ENCODE assay signal across 21 cellular contexts in genomic region chr10:113438660-113439059, GRCh38.
A peak's percentile ranks its signal among the peaks of the same experiment; 100 is the strongest.
DNase-seq lines count a peak whose midpoint lies in the region; ATAC-seq and TF ChIP-seq lines count a peak whose summit lies in the region.
"Had no signal": no experiment of that assay in that cellular context is flagged by ENCODE, and none has a peak within 500 bp of the region (broad histone marks: within the 10 kb centered on the region; RNA-seq: fewer than 3 reads in every experiment).

No MANE protein-coding gene starts in this region.

- ATAC-seq in HG02798 (IDR thresholded peaks at IDR 0.05; ENCODE audit: poor library complexity, unreplicated experiment): no peak
- ATAC-seq: activated CD8-positive, alpha-beta memory T cell treated with anti-CD3 and anti-CD28 coated beads, Interleukin-2, amount 10 ng/mL, durations not matched to agents 7 days and 5 days; left ventricle myocardium superior; Panc1 had no signal

- H3K9me3 ChIP-seq in mesenchymal stem cell (ENCODE audit: control insufficient read depth, low read length): no peaks in the 10 kb centered on the region
- H3K9me3 ChIP-seq: adrenal gland had no signal

- H3K14ac ChIP-seq in mesenchymal stem cell (ENCODE audit: low read length in 2 of 2): no peak overlapping the region

- no peaks in the 10 kb centered on the region for H3K79me1 ChIP-seq in mesenchymal stem cell (replicated peaks; ENCODE audit: low read length, poor library complexity, severe bottlenecking)

- no peak overlapping the region for H2BK120ac ChIP-seq in mesenchymal stem cell (ENCODE audit: low read depth, low read length)

- no peak overlapping the region for H3K4me2 ChIP-seq in mesenchymal stem cell (ENCODE audit: low read length, poor library complexity, severe bottlenecking)

- no peak overlapping the region for H4K8ac ChIP-seq in mesenchymal stem cell (ENCODE audit: low read length)

- in situ Hi-C loops in brain microvascular endothelial cell (cut with HindIII; ENCODE audit: low pct_ligation_motif_present, low sequenced_read_pairs): no loop called here

- no peak overlapping the region for H3K27ac ChIP-seq in brain microvascular endothelial cell
- H3K27ac ChIP-seq in mesenchymal stem cell (ENCODE audit: low read length, poor library complexity, severe bottlenecking): no peak overlapping the region
- H3K27ac ChIP-seq: adrenal gland, skin epidermis had no signal

- H3K9ac ChIP-seq in mesenchymal stem cell (ENCODE audit: low read length): no peak overlapping the region

- no peak overlapping the region for H2AFZ ChIP-seq in mesenchymal stem cell (ENCODE audit: low read depth, low read length)

- no peak overlapping the region for H3K4ac ChIP-seq in mesenchymal stem cell (ENCODE audit: low read depth in 1 of 2, low read length in 2 of 2)

- no peak overlapping the region for H3K18ac ChIP-seq in mesenchymal stem cell (ENCODE audit: low read depth in 1 of 2, low read length in 2 of 2)

- DNase-seq in COLO829 (ENCODE audit: low spot score): peak; percentile 73
- DNase-seq in LHCN-M2 (ENCODE audit: low read depth): peak; percentile 41
- DNase-seq in brain microvascular endothelial cell: peak; percentile 11
- peak; percentile 25 for DNase-seq in mesenchymal stem cell
- no peak for DNase-seq in NCI-H2171 (lab: John Stamatoyannopoulos, UW)
- DNase-seq in pons (ENCODE audit: low spot score): no peak
- no peak for DNase-seq in NK-92 (lab: John Stamatoyannopoulos, UW; ENCODE audit: unreplicated experiment)
- DNase-seq: activated CD4-positive, alpha-beta T cell treated with anti-CD3 and anti-CD28 coated beads for 4 hours; activated CD8-positive, alpha-beta memory T cell treated with anti-CD3 and anti-CD28 coated beads, Interleukin-2, amount 10 ng/mL, durations not matched to agents 7 days and 5 days; activated effector memory CD4-positive, alpha-beta T cell treated with Interleukin-2 at 50 U/mL for 16 hours; AML-193; HFFc6; left ventricle myocardium superior; NCI-H1417 treated with DMSO at 0.1 percent for 48 hours; NCI-H82; occipital lobe; stimulated activated CD4-positive, alpha-beta T cell treated with anti-CD3 and anti-CD28 coated beads, Interleukin-4, amount 100 ng/mL, for 1 hour had no signal

- H3K4me1 ChIP-seq in mesenchymal stem cell (ENCODE audit: control insufficient read depth, insufficient read depth, low read depth, low read length): no peaks in the 10 kb centered on the region
- H3K4me1 ChIP-seq: adrenal gland had no signal

- TF ChIP-seq CTCF in brain microvascular endothelial cell (IDR thresholded peaks at IDR 0.05; ENCODE audit: low read depth, low read length, missing control alignments): no peak

- no peaks in the 10 kb centered on the region for H3K36me3 ChIP-seq in brain microvascular endothelial cell (replicated peaks)
- no peaks in the 10 kb centered on the region for H3K36me3 ChIP-seq in mesenchymal stem cell (ENCODE audit: control insufficient read depth in 1 of 2, insufficient read depth in 2 of 2, low read depth in 1 of 2, low read length in 2 of 2)
- H3K36me3 ChIP-seq: adrenal gland had no signal

- no peak overlapping the region for H2BK15ac ChIP-seq in mesenchymal stem cell (ENCODE audit: low read depth, poor library complexity, severe bottlenecking)

- H3K4me3 ChIP-seq in brain microvascular endothelial cell (ENCODE audit: low read depth, low read length) (no peak overlapping the region), mesenchymal stem cell (ENCODE audit: insufficient read depth in 1 of 2, low read depth in 1 of 2, low read length in 2 of 2) (no peak overlapping the region)
- H3K4me3 ChIP-seq: adrenal gland, skin epidermis had no signal

- H3K23ac ChIP-seq in mesenchymal stem cell (ENCODE audit: low read length in 2 of 2): no peak overlapping the region

- WGBS in mesenchymal stem cell: 100% methylated on average over 2 of the region's 2 CpGs

- no peak overlapping the region for H2BK5ac ChIP-seq in mesenchymal stem cell (ENCODE audit: low read depth, low read length, poor library complexity, severe bottlenecking)

- H2AK5ac ChIP-seq in mesenchymal stem cell (ENCODE audit: low read length, severe bottlenecking): no peak overlapping the region

- H2BK12ac ChIP-seq in mesenchymal stem cell (ENCODE audit: low read length in 2 of 2): no peak overlapping the region

- no peak overlapping the region for H4K91ac ChIP-seq in mesenchymal stem cell (ENCODE audit: low read length)

- H3K27me3 ChIP-seq in brain microvascular endothelial cell (replicated peaks): no peaks in the 10 kb centered on the region
- H3K27me3 ChIP-seq in mesenchymal stem cell (ENCODE audit: control insufficient read depth in 1 of 2, insufficient read depth in 1 of 2, low read length in 2 of 2): peaks cover 0 to 15% of the 10 kb centered on the region in 2 experiments
- H3K27me3 ChIP-seq: adrenal gland had no signal

Comparison
In these comparisons a context has a peak if more than half of its experiments do, and no peak if none do; other contexts are left out.
1. DNase-seq: peak in COLO829 (single experiment), LHCN-M2 (single experiment), brain microvascular endothelial cell (single experiment) and mesenchymal stem cell (single experiment); none in NCI-H2171 (single experiment), pons (single experiment) and NK-92 (single experiment).